ENCODE assay signal across 28 cellular contexts in the genomic region with DNA sequence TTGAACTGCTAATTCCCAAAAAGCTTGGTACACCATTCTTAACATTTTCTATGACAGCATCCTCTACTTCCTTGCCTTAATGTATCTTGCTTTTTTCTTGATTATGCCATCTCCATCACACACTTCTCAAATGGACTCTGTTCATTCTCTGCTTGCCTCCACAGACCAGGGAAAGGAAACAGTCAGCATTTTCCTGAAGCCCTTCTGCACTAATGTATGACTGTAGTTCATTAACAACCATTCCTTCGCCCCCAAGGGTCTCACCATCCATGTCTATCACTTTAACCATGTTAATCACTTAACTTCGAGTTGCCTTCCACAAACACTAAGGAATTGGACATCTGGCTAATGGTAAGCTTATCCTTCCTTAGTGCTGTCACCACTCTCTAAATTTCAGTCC. TPM values are rescaled to one million over a fixed set of nuclear protein-coding genes. Genes with fewer than 3 reads are reported as not detected.
A peak's percentile ranks its signal among the peaks of the same experiment; 100 is the strongest.
DNase-seq lines count a peak whose midpoint lies in the region; FAIRE-seq and TF ChIP-seq lines count a peak whose summit lies in the region.
"Had no signal": no experiment of that assay in that cellular context is flagged by ENCODE, and none has a peak within 500 bp of the region (broad histone marks: within the 10 kb centered on the region; RNA-seq: fewer than 3 reads in every experiment).

No MANE protein-coding gene starts in this region.

- CTCF ChIA-PET in HEK293T (lab: Yijun Ruan, JAX) = no interaction called here

- no peak overlapping the region for H3K9ac ChIP-seq in subcutaneous abdominal adipose tissue (ENCODE audit: low read length in 5 of 5)

- no peaks in the 10 kb centered on the region for H3K9me3 ChIP-seq in esophagus muscularis mucosa
- H3K9me3 ChIP-seq in subcutaneous abdominal adipose tissue (ENCODE audit: control insufficient read depth in 5 of 5, low read length in 5 of 5) = no peaks in the 10 kb centered on the region
- H3K9me3 ChIP-seq: Caco-2 had no signal

- WGBS in esophagus muscularis mucosa = 94% methylated on average over 2 of the region's 2 CpGs

- H3K4me1 ChIP-seq in esophagus muscularis mucosa (peaks cover 43 to 72% (median 59%) of the 10 kb centered on the region in 4 donors), subcutaneous abdominal adipose tissue (ENCODE audit: control insufficient read depth in 5 of 5, insufficient read depth in 5 of 5, low read length in 5 of 5) (peaks cover 2 to 46% (median 30%) of the 10 kb centered on the region in 5 donors)

- FAIRE-seq in D721Med (lab: Jason Lieb, UNC) = peak; percentile 61
- FAIRE-seq: A204.1, GM12878, H1 had no signal

- H3K4me3 ChIP-seq in esophagus muscularis mucosa = no peak overlapping the region
- H3K4me3 ChIP-seq in subcutaneous abdominal adipose tissue (ENCODE audit: low read depth in 1 of 5, low read length in 5 of 5) = no peak overlapping the region
- H3K4me3 ChIP-seq: GM12878 had no signal

- POLR2A ChIA-PET in HEK293T (lab: Yijun Ruan, JAX) = no interaction called here

- no peaks in the 10 kb centered on the region for H3K36me3 ChIP-seq in esophagus muscularis mucosa
- peaks cover 0 to 2% (median 0%) of the 10 kb centered on the region in 5 donors for H3K36me3 ChIP-seq in subcutaneous abdominal adipose tissue (ENCODE audit: control insufficient read depth in 5 of 5, insufficient read depth in 5 of 5, low read length in 5 of 5)

- no peak for TF ChIP-seq POLR2A in esophagus muscularis mucosa (IDR thresholded peaks at IDR 0.05; ENCODE audit: low read depth)

- H3K27me3 ChIP-seq in esophagus muscularis mucosa (no peaks in the 10 kb centered on the region), subcutaneous abdominal adipose tissue (ENCODE audit: control insufficient read depth in 5 of 5, insufficient read depth in 4 of 5, low read length in 5 of 5) (no peaks in the 10 kb centered on the region)

- DNase-seq in D721Med (ENCODE audit: insufficient read length, low spot score) (no peak), NCI-H82 (lab: John Stamatoyannopoulos, UW) (peak; percentile 68), esophagus muscularis mucosa (ENCODE audit: extremely low spot score) (no peak), NCI-H526 treated with DMSO at 0.1 percent for 48 hours (lab: John Stamatoyannopoulos, UW) (no peak), HEK293T (ENCODE audit: extremely low spot score) (no peak), GM19240 (ENCODE audit: insufficient read length, low spot score) (no peak)
- DNase-seq: C1 segment of cervical spinal cord; Caco-2; CD8-positive, alpha-beta T cell; DMS 273 treated with DMSO at 0.1 percent for 48 hours; DMS79; EL; GDM1; HCEC 1CT; Karpas-422; NCI-H1105; NCI-H1436 treated with DMSO at 0.1 percent for 48 hours; NCI-H187 treated with DMSO at 0.1 percent for 48 hours; NCI-H2171 treated with DMSO at 0.1 percent for 48 hours; NCI-H345; NCI-H510A treated with DMSO at 0.1 percent for 48 hours; NCI-H774; SHP77 had no signal

- intact Hi-C loops in esophagus muscularis mucosa (cut with DNase I) = loop anchor here (10.0 kb wide), 1 partner anchor 48 kb away; no protein-coding TSS in a partner anchor

- H3K27ac ChIP-seq in esophagus muscularis mucosa (replicated peaks in 1 of 4) (peak overlapping the region; percentile 80 to 90 (median 86)), subcutaneous abdominal adipose tissue (ENCODE audit: low read depth, low read length) (peak overlapping the region; percentile 82)
- H3K27ac ChIP-seq: RWPE1 had no signal

- TF ChIP-seq EP300 in esophagus muscularis mucosa (IDR thresholded peaks at IDR 0.05) = no peak

- TF ChIP-seq CTCF in D721Med (IDR thresholded peaks at IDR 0.05; ENCODE audit: insufficient read depth, missing control alignments) (no peak), esophagus muscularis mucosa (IDR thresholded peaks at IDR 0.05) (no peak)

TF ChIP-seq in HEK293T, 16 proteins besides CTCF, POLR2A, EP300 and RAD21:
- TF ChIP-seq NFRKB (IDR thresholded peaks at IDR 0.05) = no peak
- no peak for TF ChIP-seq SP1 (IDR thresholded peaks at IDR 0.05)
- no peak for TF ChIP-seq BHLHE40 (IDR thresholded peaks at IDR 0.05; ENCODE audit: borderline replicate concordance)
- TF ChIP-seq FOXA1 (IDR thresholded peaks at IDR 0.05) = no peak
- TF ChIP-seq L3MBTL2 (conservative IDR thresholded peaks at IDR 0.05) = no peak
- TF ChIP-seq, protein P1, sequence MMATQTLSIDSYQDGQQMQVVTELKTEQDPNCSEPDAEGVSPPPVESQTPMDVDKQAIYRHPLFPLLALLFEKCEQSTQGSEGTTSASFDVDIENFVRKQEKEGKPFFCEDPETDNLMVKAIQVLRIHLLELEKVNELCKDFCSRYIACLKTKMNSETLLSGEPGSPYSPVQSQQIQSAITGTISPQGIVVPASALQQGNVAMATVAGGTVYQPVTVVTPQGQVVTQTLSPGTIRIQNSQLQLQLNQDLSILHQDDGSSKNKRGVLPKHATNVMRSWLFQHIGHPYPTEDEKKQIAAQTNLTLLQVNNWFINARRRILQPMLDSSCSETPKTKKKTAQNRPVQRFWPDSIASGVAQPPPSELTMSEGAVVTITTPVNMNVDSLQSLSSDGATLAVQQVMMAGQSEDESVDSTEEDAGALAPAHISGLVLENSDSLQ (IDR thresholded peaks at IDR 0.05) = no peak
- TF ChIP-seq FOXK2 (IDR thresholded peaks at IDR 0.05) = no peak
- no peak for TF ChIP-seq HDGF (IDR thresholded peaks at IDR 0.05; ENCODE audit: borderline replicate concordance)
- TF ChIP-seq CTBP1 (IDR thresholded peaks at IDR 0.05; ENCODE audit: borderline replicate concordance) = no peak
- TF ChIP-seq FOXM1 (IDR thresholded peaks at IDR 0.05; ENCODE audit: borderline replicate concordance) = no peak
- TF ChIP-seq LEF1 (IDR thresholded peaks at IDR 0.05; ENCODE audit: borderline replicate concordance) = no peak
- TF ChIP-seq TARDBP (IDR thresholded peaks at IDR 0.05) = no peak
- no peak for TF ChIP-seq ZNF384 (IDR thresholded peaks at IDR 0.05)
- TF ChIP-seq ELF4 (IDR thresholded peaks at IDR 0.05) = no peak

RNA-seq across cellular contexts. Expression of a gene that starts 54.8 kb away (rescaled TPM):
- 10 to 100 TPM; 41.4 to 66.0 (median 61.9) TPM for total RNA-seq in esophagus muscularis mucosa
